In genomic region chr11:121321614-121322243, GRCh38 we compare ENCODE assay signal across 8 cellular contexts. TPM values are rescaled to one million over a fixed set of nuclear protein-coding genes. Genes with fewer than 3 reads are reported as not detected.
A peak's percentile ranks its signal among the peaks of the same experiment; 100 is the strongest.
DNase-seq lines count a peak whose midpoint lies in the region; ATAC-seq and TF ChIP-seq lines count a peak whose summit lies in the region.

No MANE protein-coding gene starts in this region.

- H3K4me3 Mint-ChIP-seq in activated naive CD4-positive, alpha-beta T cell treated with anti-CD3 and anti-CD28 coated beads for 36 hours = no peak overlapping the region
- H3K4me3 Mint-ChIP-seq in HFFc6 = no peak overlapping the region

- no peak for TF ChIP-seq POLR2A in thyroid gland (IDR thresholded peaks at IDR 0.05)

- no peaks in the 10 kb centered on the region for H3K36me3 ChIP-seq in thyroid gland

- peak; percentile 73 for DNase-seq in activated naive CD4-positive, alpha-beta T cell treated with anti-CD3 and anti-CD28 coated beads for 36 hours
- no peak for DNase-seq in activated naive CD4-positive, alpha-beta T cell treated with anti-CD3 and anti-CD28 coated beads, Interleukin-2, amount 50 U/mL, for 16 hours
- peak; percentile 16 for DNase-seq in HFFc6
- DNase-seq in NCI-H69 (lab: John Stamatoyannopoulos, UW) = peak; percentile 79
- DNase-seq in anterior cingulate cortex (lab: John Stamatoyannopoulos, UW) = peak in 48 of 58 donors; percentile 5 to 78 (median 46)
- DNase-seq in inferior parietal cortex (ENCODE audit: extremely low spot score) = peak; percentile 82
- peak; percentile 37 to 42 for DNase-seq in thyroid gland

- H3K9me3 Mint-ChIP-seq in activated naive CD4-positive, alpha-beta T cell treated with anti-CD3 and anti-CD28 coated beads for 36 hours = no peaks in the 10 kb centered on the region
- H3K9me3 Mint-ChIP-seq in HFFc6 = no peaks in the 10 kb centered on the region

- no peaks in the 10 kb centered on the region for H3K4me1 ChIP-seq in thyroid gland

- H3K9me3 ChIP-seq in thyroid gland = no peaks in the 10 kb centered on the region

- H3K27me3 ChIP-seq in thyroid gland = no peaks in the 10 kb centered on the region

- no peak overlapping the region for H3K27ac Mint-ChIP-seq in activated naive CD4-positive, alpha-beta T cell treated with anti-CD3 and anti-CD28 coated beads for 36 hours
- H3K27ac Mint-ChIP-seq in HFFc6 = no peak overlapping the region

- WGBS in thyroid gland, 2 donors = 27 to 28% methylated on average over 7 of the region's 7 CpGs

- no peak for ATAC-seq in HG03439 (IDR thresholded peaks at IDR 0.05; ENCODE audit: unreplicated experiment)

- H3K36me3 Mint-ChIP-seq in activated naive CD4-positive, alpha-beta T cell treated with anti-CD3 and anti-CD28 coated beads for 36 hours (ENCODE audit: low read depth) = no peaks in the 10 kb centered on the region
- no peaks in the 10 kb centered on the region for H3K36me3 Mint-ChIP-seq in HFFc6 (ENCODE audit: low read depth)

- TF ChIP-seq CTCF in HFFc6 (IDR thresholded peaks at IDR 0.05) (peak; percentile 57), thyroid gland (IDR thresholded peaks at IDR 0.05) (peak in 3 of 6 experiments; percentile 49 to 69 (median 60))

- H3K4me1 Mint-ChIP-seq in activated naive CD4-positive, alpha-beta T cell treated with anti-CD3 and anti-CD28 coated beads for 36 hours (ENCODE audit: low read depth) = peaks cover 13% of the 10 kb centered on the region
- peaks cover 6% of the 10 kb centered on the region; the same call in 1 of the 2 replicates for H3K4me1 Mint-ChIP-seq in HFFc6 (ENCODE audit: low read depth)

- H3K27ac ChIP-seq in thyroid gland = no peak overlapping the region

- intact Hi-C loops in activated naive CD4-positive, alpha-beta T cell treated with anti-CD3 and anti-CD28 coated beads for 36 hours (cut with micrococcal nuclease) = loop anchor here (1.0 to 5.0 kb wide), 5 partner anchors 74 to 1186 kb away; partner anchors contain the start of genes SORL1 and SORL1-AS1
- intact Hi-C loops in thyroid gland (cut with DNase I) = no loop called here

- no peak overlapping the region for H3K4me3 ChIP-seq in thyroid gland (replicated peaks in 1 of 3)

- H3K27me3 Mint-ChIP-seq in activated naive CD4-positive, alpha-beta T cell treated with anti-CD3 and anti-CD28 coated beads for 36 hours (ENCODE audit: low read depth) = no peaks in the 10 kb centered on the region
- H3K27me3 Mint-ChIP-seq in HFFc6 (ENCODE audit: insufficient read depth) = peaks cover 13% of the 10 kb centered on the region

- CTCF ChIA-PET in activated naive CD4-positive, alpha-beta T cell treated with anti-CD3 and anti-CD28 coated beads for 36 hours (lab: Charles Lee) = interaction anchor here (0.5 to 1.5 kb wide), 3 partner anchors 111 to 269 kb away, joined by 3 to 5 read pairs (median 3); no protein-coding TSS in a partner anchor

RNA-seq across cellular contexts. Expression of gene SC5D, which starts 29.2 kb away (rescaled TPM):
- total RNA-seq in activated naive CD4-positive, alpha-beta T cell treated with anti-CD3 and anti-CD28 coated beads for 36 hours = 10 to 100 TPM; 29.6 to 31.7 TPM
- total RNA-seq in HFFc6 (2021; fragmentation: NEBNext Ultra II Directional; extraction: Animal tissue kit (Norgen Biotek cat#: 25700)) = 10 to 100 TPM; 17.8 to 24.9 (median 22.8) TPM
- total RNA-seq in thyroid gland = 10 to 100 TPM; 37.2 to 68.9 (median 40.0) TPM
